ENCODE assay signal across 28 cellular contexts in the genomic region with DNA sequence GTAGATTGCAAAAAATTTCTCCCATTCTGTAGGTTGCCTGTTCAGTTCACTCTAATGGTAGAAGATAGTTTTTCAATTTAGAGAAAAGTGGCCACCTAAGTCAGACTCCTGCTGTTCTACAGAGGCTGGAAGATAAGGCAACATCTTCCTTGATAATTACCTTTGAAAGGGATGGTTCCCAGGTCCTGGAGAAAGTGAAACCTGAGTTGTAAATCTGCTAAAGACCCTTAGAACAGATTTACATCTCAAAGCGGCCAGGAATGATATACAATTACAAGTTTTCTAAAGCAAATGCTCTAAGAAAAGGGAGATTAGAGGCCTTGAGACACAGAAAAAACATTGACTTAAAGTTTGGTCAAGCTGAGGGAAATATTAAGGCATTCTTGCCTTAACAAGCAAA.
"Had no signal": no experiment of that assay in that cellular context is flagged by ENCODE, and none has a peak within 500 bp of the region (broad histone marks: within the 10 kb centered on the region; RNA-seq: fewer than 3 reads in every experiment).

No MANE protein-coding gene starts in this region.

- H3K4me1 Mint-ChIP-seq: activated B cell treated with CpG ODN at 0.5 μM for 24 hours; activated T-helper 17 cell treated with anti-CD3 and anti-CD28 coated beads, Interleukin-2, amount 50 U/mL, for 72 hours; central memory CD8-positive, alpha-beta T cell had no signal

- H3K27ac ChIP-seq: brain microvascular endothelial cell, coronary artery, dorsolateral prefrontal cortex, VCaP had no signal

- H3K27me3 ChIP-seq: brain microvascular endothelial cell, dorsolateral prefrontal cortex had no signal

- H3K4me3 Mint-ChIP-seq: activated B cell treated with CpG ODN at 0.5 μM for 24 hours; activated CD8-positive, alpha-beta T cell treated with anti-CD3 and anti-CD28 coated beads for 36 hours; activated naive CD8-positive, alpha-beta T cell; activated T-cell treated with anti-CD3 and anti-CD28 coated beads, Interleukin-2, amount 50 U/mL, for 4 hours; activated T-helper 17 cell treated with anti-CD3 and anti-CD28 coated beads, Interleukin-2, amount 50 U/mL, for 72 hours; central memory CD8-positive, alpha-beta T cell; dendritic cell treated with granulocyte-macrophage colony-stimulating factor and Interleukin-4, amounts not matched to agents 40 ng/mL and 50 ng/mL, for 4 days; endodermal cell had no signal

- H3K36me3 Mint-ChIP-seq: activated naive CD8-positive, alpha-beta T cell had no signal

- ATAC-seq: activated CD4-positive, CD25-positive, alpha-beta regulatory T cell treated with anti-CD3 and anti-CD28 coated beads, Interleukin-2, amount 50 U/mL, for 24 hours; activated CD8-positive, alpha-beta T cell treated with anti-CD3 and anti-CD28 coated beads for 36 hours; activated T-cell treated with anti-CD3 and anti-CD28 coated beads, Interleukin-2, amount 50 U/mL, for 4 hours; activated T-helper 17 cell treated with anti-CD3 and anti-CD28 coated beads, Interleukin-2, amount 50 U/mL, for 72 hours; esophagus mucosa had no signal

- H3K9me3 Mint-ChIP-seq: activated T-cell treated with anti-CD3 and anti-CD28 coated beads, Interleukin-2, amount 50 U/mL, for 4 hours had no signal

- H3K36me3 ChIP-seq: brain microvascular endothelial cell had no signal

- H3K4me3 ChIP-seq: coronary artery, dorsolateral prefrontal cortex had no signal

- DNase-seq: activated B cell treated with CpG ODN at 0.5 μM for 24 hours; activated CD4-positive, alpha-beta T cell treated with anti-CD3 and anti-CD28 coated beads for 48 hours; activated CD4-positive, alpha-beta T cell treated with anti-CD3 and anti-CD28 coated beads, Interleukin-2, amount 50 U/mL, for 1 hour; activated CD4-positive, alpha-beta T cell treated with anti-CD3 and anti-CD28 coated beads, Interleukin-2, amount 50 U/mL, for 48 hours; activated CD8-positive, alpha-beta memory T cell treated with anti-CD3 and anti-CD28 coated beads for 24 hours; activated CD8-positive, alpha-beta T cell treated with anti-CD3 and anti-CD28 coated beads for 36 hours; activated effector memory CD4-positive, alpha-beta T cell treated with Interleukin-2 at 50 U/mL for 16 hours; activated gamma-delta T cell treated with Interleukin-2 at 50 U/mL for 16 hours; activated naive CD4-positive, alpha-beta T cell treated with anti-CD3 and anti-CD28 coated beads, Interleukin-2, amount 50 U/mL, for 16 hours; activated naive CD4-positive, alpha-beta T cell treated with Interleukin-2 at 50 U/mL for 16 hours; activated T-cell treated with anti-CD3 and anti-CD28 coated beads, Interleukin-2, amount 50 U/mL, for 4 hours; amniotic stem cell; anterior cingulate cortex; brain microvascular endothelial cell; dorsolateral prefrontal cortex; effector memory CD4-positive, alpha-beta T cell; endodermal cell; foreskin fibroblast; head of caudate nucleus; T-helper 2 cell had no signal

- H3K27me3 Mint-ChIP-seq: activated B cell treated with CpG ODN at 0.5 μM for 24 hours; activated CD8-positive, alpha-beta T cell treated with anti-CD3 and anti-CD28 coated beads for 36 hours; activated naive CD8-positive, alpha-beta T cell; activated T-helper 17 cell treated with anti-CD3 and anti-CD28 coated beads, Interleukin-2, amount 50 U/mL, for 72 hours; central memory CD8-positive, alpha-beta T cell; dendritic cell treated with granulocyte-macrophage colony-stimulating factor and Interleukin-4, amounts not matched to agents 40 ng/mL and 50 ng/mL, for 4 days had no signal

- H3K27ac Mint-ChIP-seq: activated B cell treated with CpG ODN at 0.5 μM for 24 hours; activated CD8-positive, alpha-beta T cell treated with anti-CD3 and anti-CD28 coated beads for 36 hours; activated naive CD8-positive, alpha-beta T cell; activated T-helper 17 cell treated with anti-CD3 and anti-CD28 coated beads, Interleukin-2, amount 50 U/mL, for 72 hours; dendritic cell treated with granulocyte-macrophage colony-stimulating factor and Interleukin-4, amounts not matched to agents 40 ng/mL and 50 ng/mL, for 4 days; endodermal cell had no signal
